2 cellular contexts compared by ENCODE assay signal in the genomic region with DNA sequence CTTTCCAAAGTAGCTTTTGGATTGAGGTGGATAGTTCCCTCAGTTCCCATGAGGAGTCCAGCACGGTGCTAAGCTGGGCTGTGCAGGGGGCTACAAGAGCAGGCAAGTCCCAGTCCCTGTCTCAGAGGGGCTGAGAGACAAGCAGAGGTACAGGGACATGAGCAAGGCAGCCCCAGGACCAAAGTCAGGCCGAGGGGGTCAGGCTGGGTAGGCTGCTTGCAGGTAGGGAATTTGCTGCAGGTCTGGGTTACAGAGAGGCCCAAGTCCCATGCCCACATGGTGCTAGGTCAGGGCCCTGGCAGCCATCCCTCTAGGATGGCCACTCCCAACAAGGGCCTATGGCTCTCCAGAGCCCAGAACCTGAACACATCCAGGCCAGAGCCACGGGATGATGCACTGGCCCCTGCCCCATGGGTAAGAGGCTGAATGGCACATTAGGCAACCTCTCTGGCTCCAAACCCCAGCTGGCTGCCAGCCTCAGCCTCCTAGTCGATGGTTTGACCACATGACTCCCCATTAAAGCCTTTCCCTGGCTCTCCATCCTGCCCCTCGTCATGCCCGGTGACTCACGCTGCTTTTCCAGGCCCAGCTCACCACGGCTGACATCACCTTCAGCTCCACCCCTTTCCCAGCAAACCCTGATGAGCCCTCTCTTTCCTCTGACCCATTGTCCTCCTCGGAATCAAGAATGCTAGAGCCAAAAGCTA.
TF ChIP-seq lines count a peak whose summit lies in the region.

No MANE protein-coding gene starts in this region.

TF ChIP-seq in A549, 52 proteins besides CTCF, POLR2A, EP300 and RAD21 (continues in another document):
- TF ChIP-seq, protein P1, sequence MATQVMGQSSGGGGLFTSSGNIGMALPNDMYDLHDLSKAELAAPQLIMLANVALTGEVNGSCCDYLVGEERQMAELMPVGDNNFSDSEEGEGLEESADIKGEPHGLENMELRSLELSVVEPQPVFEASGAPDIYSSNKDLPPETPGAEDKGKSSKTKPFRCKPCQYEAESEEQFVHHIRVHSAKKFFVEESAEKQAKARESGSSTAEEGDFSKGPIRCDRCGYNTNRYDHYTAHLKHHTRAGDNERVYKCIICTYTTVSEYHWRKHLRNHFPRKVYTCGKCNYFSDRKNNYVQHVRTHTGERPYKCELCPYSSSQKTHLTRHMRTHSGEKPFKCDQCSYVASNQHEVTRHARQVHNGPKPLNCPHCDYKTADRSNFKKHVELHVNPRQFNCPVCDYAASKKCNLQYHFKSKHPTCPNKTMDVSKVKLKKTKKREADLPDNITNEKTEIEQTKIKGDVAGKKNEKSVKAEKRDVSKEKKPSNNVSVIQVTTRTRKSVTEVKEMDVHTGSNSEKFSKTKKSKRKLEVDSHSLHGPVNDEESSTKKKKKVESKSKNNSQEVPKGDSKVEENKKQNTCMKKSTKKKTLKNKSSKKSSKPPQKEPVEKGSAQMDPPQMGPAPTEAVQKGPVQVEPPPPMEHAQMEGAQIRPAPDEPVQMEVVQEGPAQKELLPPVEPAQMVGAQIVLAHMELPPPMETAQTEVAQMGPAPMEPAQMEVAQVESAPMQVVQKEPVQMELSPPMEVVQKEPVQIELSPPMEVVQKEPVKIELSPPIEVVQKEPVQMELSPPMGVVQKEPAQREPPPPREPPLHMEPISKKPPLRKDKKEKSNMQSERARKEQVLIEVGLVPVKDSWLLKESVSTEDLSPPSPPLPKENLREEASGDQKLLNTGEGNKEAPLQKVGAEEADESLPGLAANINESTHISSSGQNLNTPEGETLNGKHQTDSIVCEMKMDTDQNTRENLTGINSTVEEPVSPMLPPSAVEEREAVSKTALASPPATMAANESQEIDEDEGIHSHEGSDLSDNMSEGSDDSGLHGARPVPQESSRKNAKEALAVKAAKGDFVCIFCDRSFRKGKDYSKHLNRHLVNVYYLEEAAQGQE (IDR thresholded peaks at IDR 0.05) = no peak
- TF ChIP-seq FOXS1 (CRISPR knock-in tag; IDR thresholded peaks at IDR 0.05) (no peak), ZFP36 (IDR thresholded peaks at IDR 0.05; ENCODE audit: borderline replicate concordance, partially characterized antibody) (no peak), CBX8 (IDR thresholded peaks at IDR 0.05) (no peak), MAFK (IDR thresholded peaks at IDR 0.05; ENCODE audit: partially characterized antibody) (no peak), CBX2 (IDR thresholded peaks at IDR 0.05; ENCODE audit: borderline replicate concordance, low read depth) (no peak), TFCP2L1 (CRISPR knock-in tag; IDR thresholded peaks at IDR 0.05) (no peak), NPAS2 (CRISPR knock-in tag; IDR thresholded peaks at IDR 0.05; ENCODE audit: borderline replicate concordance) (no peak), GATA3 (IDR thresholded peaks at IDR 0.05; ENCODE audit: borderline replicate concordance) (no peak), EHMT2 (IDR thresholded peaks at IDR 0.05; ENCODE audit: low read depth) (no peak), HOXB5 (CRISPR knock-in tag; IDR thresholded peaks at IDR 0.05) (peak; percentile 51; the same call in 1 of the 2 replicates), PHF8 (IDR thresholded peaks at IDR 0.05; ENCODE audit: borderline replicate concordance, low read depth) (no peak), RCOR1 (IDR thresholded peaks at IDR 0.05; ENCODE audit: low read depth, low read length) (no peak), ESRRA (IDR thresholded peaks at IDR 0.05; ENCODE audit: borderline replicate concordance, low read length) (no peak), CHD2 (IDR thresholded peaks at IDR 0.05; ENCODE audit: low read length, partially characterized antibody) (no peak), HDAC2 (IDR thresholded peaks at IDR 0.05) (no peak), MAZ (IDR thresholded peaks at IDR 0.05; ENCODE audit: borderline replicate concordance, low read depth, low read length) (no peak), RFX5 (IDR thresholded peaks at IDR 0.05) (no peak), MYC (IDR thresholded peaks at IDR 0.05; ENCODE audit: borderline replicate concordance, low read length) (no peak), KDM1A (IDR thresholded peaks at IDR 0.05; ENCODE audit: low read depth) (no peak), HEYL (CRISPR knock-in tag; IDR thresholded peaks at IDR 0.05) (no peak), JUN (IDR thresholded peaks at IDR 0.05) (peak in 1 of 2 experiments; percentile 23; a peak in 2 of 5 replicates)
- TF ChIP-seq, protein P2, sequence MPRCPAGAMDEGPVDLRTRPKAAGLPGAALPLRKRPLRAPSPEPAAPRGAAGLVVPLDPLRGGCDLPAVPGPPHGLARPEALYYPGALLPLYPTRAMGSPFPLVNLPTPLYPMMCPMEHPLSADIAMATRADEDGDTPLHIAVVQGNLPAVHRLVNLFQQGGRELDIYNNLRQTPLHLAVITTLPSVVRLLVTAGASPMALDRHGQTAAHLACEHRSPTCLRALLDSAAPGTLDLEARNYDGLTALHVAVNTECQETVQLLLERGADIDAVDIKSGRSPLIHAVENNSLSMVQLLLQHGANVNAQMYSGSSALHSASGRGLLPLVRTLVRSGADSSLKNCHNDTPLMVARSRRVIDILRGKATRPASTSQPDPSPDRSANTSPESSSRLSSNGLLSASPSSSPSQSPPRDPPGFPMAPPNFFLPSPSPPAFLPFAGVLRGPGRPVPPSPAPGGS (IDR thresholded peaks at IDR 0.05) = no peak
- TF ChIP-seq, protein P3, sequence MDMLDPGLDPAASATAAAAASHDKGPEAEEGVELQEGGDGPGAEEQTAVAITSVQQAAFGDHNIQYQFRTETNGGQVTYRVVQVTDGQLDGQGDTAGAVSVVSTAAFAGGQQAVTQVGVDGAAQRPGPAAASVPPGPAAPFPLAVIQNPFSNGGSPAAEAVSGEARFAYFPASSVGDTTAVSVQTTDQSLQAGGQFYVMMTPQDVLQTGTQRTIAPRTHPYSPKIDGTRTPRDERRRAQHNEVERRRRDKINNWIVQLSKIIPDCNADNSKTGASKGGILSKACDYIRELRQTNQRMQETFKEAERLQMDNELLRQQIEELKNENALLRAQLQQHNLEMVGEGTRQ (IDR thresholded peaks at IDR 0.05) = peak; percentile 75
- TF ChIP-seq, protein P4, sequence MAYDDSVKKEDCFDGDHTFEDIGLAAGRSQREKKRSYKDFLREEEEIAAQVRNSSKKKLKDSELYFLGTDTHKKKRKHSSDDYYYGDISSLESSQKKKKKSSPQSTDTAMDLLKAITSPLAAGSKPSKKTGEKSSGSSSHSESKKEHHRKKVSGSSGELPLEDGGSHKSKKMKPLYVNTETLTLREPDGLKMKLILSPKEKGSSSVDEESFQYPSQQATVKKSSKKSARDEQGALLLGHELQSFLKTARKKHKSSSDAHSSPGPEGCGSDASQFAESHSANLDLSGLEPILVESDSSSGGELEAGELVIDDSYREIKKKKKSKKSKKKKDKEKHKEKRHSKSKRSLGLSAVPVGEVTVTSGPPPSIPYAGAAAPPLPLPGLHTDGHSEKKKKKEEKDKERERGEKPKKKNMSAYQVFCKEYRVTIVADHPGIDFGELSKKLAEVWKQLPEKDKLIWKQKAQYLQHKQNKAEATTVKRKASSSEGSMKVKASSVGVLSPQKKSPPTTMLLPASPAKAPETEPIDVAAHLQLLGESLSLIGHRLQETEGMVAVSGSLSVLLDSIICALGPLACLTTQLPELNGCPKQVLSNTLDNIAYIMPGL (CRISPR knock-in tag; IDR thresholded peaks at IDR 0.05; ENCODE audit: borderline replicate concordance) = no peak
- TF ChIP-seq, protein P5, sequence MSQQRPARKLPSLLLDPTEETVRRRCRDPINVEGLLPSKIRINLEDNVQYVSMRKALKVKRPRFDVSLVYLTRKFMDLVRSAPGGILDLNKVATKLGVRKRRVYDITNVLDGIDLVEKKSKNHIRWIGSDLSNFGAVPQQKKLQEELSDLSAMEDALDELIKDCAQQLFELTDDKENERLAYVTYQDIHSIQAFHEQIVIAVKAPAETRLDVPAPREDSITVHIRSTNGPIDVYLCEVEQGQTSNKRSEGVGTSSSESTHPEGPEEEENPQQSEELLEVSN (IDR thresholded peaks at IDR 0.05; ENCODE audit: borderline replicate concordance, low read depth) = 0 out of 2 replicates have a peak, but pooled peaks have one; percentile 66

TF ChIP-seq in IMR-90, 13 proteins besides CTCF, POLR2A, EP300 and RAD21:
- TF ChIP-seq, protein P3 (IDR thresholded peaks at IDR 0.05; ENCODE audit: low read depth, low read length) = peak; percentile 83
- peak; percentile 17; the same call in 1 of the 2 replicates for TF ChIP-seq BHLHE40 (IDR thresholded peaks at IDR 0.05; ENCODE audit: low read depth, low read length)
- peak; percentile 93 for TF ChIP-seq FOS (IDR thresholded peaks at IDR 0.05; ENCODE audit: low read depth, low read length)
- no peak for TF ChIP-seq MAFK (IDR thresholded peaks at IDR 0.05; ENCODE audit: low read depth, low read length)
- no peak for TF ChIP-seq NFE2L2 (IDR thresholded peaks at IDR 0.05; ENCODE audit: low read depth, low read length)
- TF ChIP-seq MAZ (IDR thresholded peaks at IDR 0.05; ENCODE audit: borderline replicate concordance, low read depth, low read length) = peak; percentile 38; the same call in 1 of the 2 replicates
- peak; percentile 94 for TF ChIP-seq CEBPB (IDR thresholded peaks at IDR 0.05; ENCODE audit: low read depth, low read length)
- TF ChIP-seq CHD1 (IDR thresholded peaks at IDR 0.05; ENCODE audit: low read depth, low read length) = no peak
